Comparison of ENCODE assay signal across 15 cellular contexts in the genomic region with DNA sequence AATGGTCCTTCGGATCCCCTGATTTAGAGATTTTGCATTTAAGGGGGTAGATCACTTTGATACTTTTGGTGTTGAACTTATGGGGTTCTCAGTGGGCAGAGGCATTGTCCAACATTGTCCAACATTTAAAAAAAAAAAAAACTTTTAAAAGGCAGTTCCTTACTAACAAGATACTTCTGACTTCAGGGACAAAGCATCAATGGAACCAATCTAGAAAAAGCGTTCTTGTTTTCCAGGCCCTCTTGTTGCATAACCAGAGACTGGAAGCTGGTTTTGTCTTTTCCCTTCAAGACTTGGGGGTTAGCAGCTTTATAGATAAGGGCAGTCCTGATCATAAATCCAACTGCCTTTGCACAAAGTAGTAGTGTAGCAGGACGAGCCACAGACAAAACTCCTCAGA. TPM values are rescaled to one million over a fixed set of nuclear protein-coding genes. Genes with fewer than 3 reads are reported as not detected.
DNase-seq lines count a peak whose midpoint lies in the region; ATAC-seq, FAIRE-seq and TF ChIP-seq lines count a peak whose summit lies in the region.
"Had no signal": no experiment of that assay in that cellular context is flagged by ENCODE, and none has a peak within 500 bp of the region (broad histone marks: within the 10 kb centered on the region; RNA-seq: fewer than 3 reads in every experiment).

No MANE protein-coding gene starts in this region.

- peaks cover 9% of the 10 kb centered on the region for H3K9me3 Mint-ChIP-seq in type B pancreatic cell
- no peaks in the 10 kb centered on the region for H3K9me3 Mint-ChIP-seq in glutamatergic neuron (ENCODE audit: unreplicated experiment)

- H3K9me3 ChIP-seq in OCI-LY3 (ENCODE audit: insufficient read depth, low read length): peaks cover 8% of the 10 kb centered on the region; the same call in 1 of the 2 replicates
- H3K9me3 ChIP-seq in K562 (replicated peaks; ENCODE audit: control insufficient read depth, insufficient read depth, low read depth, low read length): peaks cover 3% of the 10 kb centered on the region; the same call in 1 of the 2 replicates
- no peaks in the 10 kb centered on the region for H3K9me3 ChIP-seq in T-helper 17 cell (ENCODE audit: control insufficient read depth, low read length, poor library complexity, severe bottlenecking)
- H3K9me3 ChIP-seq: HAP-1 had no signal

- TF ChIP-seq CTCF in OCI-LY3 (IDR thresholded peaks at IDR 0.05; ENCODE audit: low read depth, low read length): no peak
- no peak for TF ChIP-seq CTCF in K562 (IDR thresholded peaks at IDR 0.05 in 2 of 3, conservative IDR thresholded peaks at IDR 0.05 in 1 of 3; ENCODE audit: insufficient read depth in 2 of 3, low read depth in 1 of 3, low read length in 3 of 3)
- TF ChIP-seq CTCF in type B pancreatic cell (conservative IDR thresholded peaks at IDR 0.05): no peak
- TF ChIP-seq CTCF in glutamatergic neuron (IDR thresholded peaks at IDR 0.05; ENCODE audit: partially characterized antibody, unreplicated experiment): no peak

- TF ChIP-seq POLR2A in K562 (conservative IDR thresholded peaks at IDR 0.05): no peak

- intact Hi-C loops in K562 (cut with micrococcal nuclease): no loop called here

- peak; percentile 35 for FAIRE-seq in K562 (lab: Jason Lieb, UNC)

- H4K20me1 ChIP-seq in OCI-LY3 (ENCODE audit: insufficient read depth, low read length): no peaks in the 10 kb centered on the region
- no peaks in the 10 kb centered on the region for H4K20me1 ChIP-seq in K562 (replicated peaks; ENCODE audit: control insufficient read depth, insufficient read depth, low read length)

- H3K36me3 ChIP-seq in OCI-LY3 (replicated peaks; ENCODE audit: low read depth, low read length) (peaks cover 13% of the 10 kb centered on the region), K562 (ENCODE audit: control insufficient read depth, insufficient read depth, low read length) (no peaks in the 10 kb centered on the region; the same call in 2 of the 3 replicates)
- H3K36me3 ChIP-seq: HAP-1 had no signal

- peaks cover 20% of the 10 kb centered on the region for H3K36me3 Mint-ChIP-seq in type B pancreatic cell
- H3K36me3 Mint-ChIP-seq in T-helper 17 cell (ENCODE audit: low read depth): peaks cover 7% of the 10 kb centered on the region
- H3K36me3 Mint-ChIP-seq in glutamatergic neuron (ENCODE audit: unreplicated experiment): peaks cover 6% of the 10 kb centered on the region

- H3K9ac ChIP-seq in OCI-LY3 (ENCODE audit: low read length): no peak overlapping the region
- H3K9ac ChIP-seq in K562 (ENCODE audit: insufficient read depth in 1 of 2, low read depth in 2 of 2, low read length in 2 of 2): no peak overlapping the region
- H3K9ac ChIP-seq: BLaER1 treated with 17β-estradiol and CSF1 and Interleukin-3, amounts not matched to agents 10 nM and 100 nM had no signal

- H3K27ac ChIP-seq in OCI-LY3 (ENCODE audit: low read length): peak overlapping the region; percentile 71; the same call in 1 of the 2 replicates
- no peak overlapping the region for H3K27ac ChIP-seq in K562 (ENCODE audit: extremely low read depth, low read depth, low read length)
- H3K27ac ChIP-seq: BLaER1 treated with 17β-estradiol and CSF1 and Interleukin-3, amounts not matched to agents 10 nM and 100 nM; HL-60 had no signal

- H3K27me3 Mint-ChIP-seq in type B pancreatic cell (no peaks in the 10 kb centered on the region), T-helper 17 cell (no peaks in the 10 kb centered on the region), glutamatergic neuron (ENCODE audit: unreplicated experiment) (no peaks in the 10 kb centered on the region)
- H3K27me3 Mint-ChIP-seq: CD4-positive, CD25-positive, alpha-beta regulatory T cell had no signal

- H3K4me1 Mint-ChIP-seq in type B pancreatic cell (ENCODE audit: unreplicated experiment) (peaks cover 18% of the 10 kb centered on the region), T-helper 17 cell (peaks cover 13% of the 10 kb centered on the region), glutamatergic neuron (ENCODE audit: low read depth, unreplicated experiment) (no peaks in the 10 kb centered on the region)

- H3K4me1 ChIP-seq in OCI-LY3 (ENCODE audit: low read length) (peaks cover 43% of the 10 kb centered on the region), K562 (replicated peaks in 1 of 2; ENCODE audit: control insufficient read depth in 2 of 2, insufficient read depth in 2 of 2, low read length in 2 of 2) (peaks cover 0 to 16% of the 10 kb centered on the region in 2 experiments; a peak in 3 of 5 replicates)
- H3K4me1 ChIP-seq: BLaER1 treated with 17β-estradiol and CSF1 and Interleukin-3, amounts not matched to agents 10 nM and 100 nM had no signal

- H3K4me3 Mint-ChIP-seq in type B pancreatic cell (no peak overlapping the region), T-helper 17 cell (no peak overlapping the region), glutamatergic neuron (ENCODE audit: unreplicated experiment) (no peak overlapping the region)
- H3K4me3 Mint-ChIP-seq: CD4-positive, CD25-positive, alpha-beta regulatory T cell had no signal

- H3K27me3 ChIP-seq in OCI-LY3 (ENCODE audit: low read depth, low read length) (no peaks in the 10 kb centered on the region), K562 (ENCODE audit: control insufficient read depth in 2 of 2, insufficient read depth in 2 of 2, low read length in 2 of 2) (no peaks in the 10 kb centered on the region)
- H3K27me3 ChIP-seq: BLaER1 treated with 17β-estradiol and CSF1 and Interleukin-3, amounts not matched to agents 10 nM and 100 nM had no signal

- TF ChIP-seq RAD21 in K562 (CRISPR knock-in tag; conservative IDR thresholded peaks at IDR 0.05 in 1 of 2, IDR thresholded peaks at IDR 0.05 in 1 of 2): no peak

- H3K4me2 ChIP-seq in OCI-LY3 (ENCODE audit: low read length) (peak overlapping the region; percentile 61; the same call in 1 of the 2 replicates), K562 (ENCODE audit: insufficient read depth, low read length) (peak overlapping the region; percentile 22)
- H3K4me2 ChIP-seq: BLaER1 treated with 17β-estradiol and CSF1 and Interleukin-3, amounts not matched to agents 10 nM and 100 nM had no signal

- no peak for ATAC-seq in K562
- ATAC-seq in T-helper 17 cell: no peak

- no peaks in the 10 kb centered on the region for H3K9me1 ChIP-seq in K562 (ENCODE audit: control insufficient read depth, insufficient read depth, low read length)

- DNase-seq in K562 (ENCODE audit: extremely low read depth in 1 of 4, low spot score in 3 of 4) (no peak), pons (ENCODE audit: low spot score) (peak; percentile 52), type B pancreatic cell (ENCODE audit: extremely low spot score, unreplicated experiment) (no peak), activated gamma-delta T cell treated with Interleukin-2 at 50 U/mL for 16 hours (no peak), T-helper 17 cell (no peak), glutamatergic neuron (no peak)
- DNase-seq: ACHN; Calu3; CD4-positive, CD25-positive, alpha-beta regulatory T cell; DMS 273 treated with DMSO at 0.1 percent for 48 hours; GOT3 had no signal

- 46% methylated on average over 3 of the region's 3 CpGs for WGBS in K562 (ENCODE audit: insufficient coverage, low coverage, missing lambda C conversion rate)

- POLR2A ChIA-PET in K562 (lab: Yijun Ruan, JAX): interaction anchor here (0.6 to 1.2 kb wide), 4 partner anchors 9 to 120 kb away, joined by 4 read pairs; no protein-coding TSS in a partner anchor

- BruUV-seq in K562 (replicated peaks; lab: Mats Ljungman, UMichigan): no TSS peak

- in situ Hi-C loops in K562 (cut with MboI): no loop called here

- peak overlapping the region; percentile 52 for H3K27ac Mint-ChIP-seq in type B pancreatic cell
- no peak overlapping the region for H3K27ac Mint-ChIP-seq in T-helper 17 cell
- H3K27ac Mint-ChIP-seq in glutamatergic neuron (ENCODE audit: unreplicated experiment): no peak overlapping the region
- H3K27ac Mint-ChIP-seq: CD4-positive, CD25-positive, alpha-beta regulatory T cell had no signal

- H3K4me3 ChIP-seq in OCI-LY3 (ENCODE audit: low read length): no peak overlapping the region
- H3K4me3 ChIP-seq in K562: no peak overlapping the region
- H3K4me3 ChIP-seq: BLaER1 treated with 17β-estradiol and CSF1 and Interleukin-3, amounts not matched to agents 10 nM and 100 nM; HAP-1 had no signal

- H3K79me2 ChIP-seq in OCI-LY3 (ENCODE audit: low read length) (peaks cover 7% of the 10 kb centered on the region; the same call in 1 of the 2 replicates), K562 (ENCODE audit: control insufficient read depth, insufficient read depth, low read length) (no peaks in the 10 kb centered on the region)

- CTCF ChIA-PET in K562 (lab: Yijun Ruan, JAX; ENCODE audit: low intra/inter-chr PET ratio): no interaction called here

- H2AFZ ChIP-seq in OCI-LY3 (ENCODE audit: low read depth, low read length): no peak overlapping the region
- no peak overlapping the region for H2AFZ ChIP-seq in K562 (ENCODE audit: low read depth, low read length)

- TF ChIP-seq EP300 in K562 (IDR thresholded peaks at IDR 0.05; ENCODE audit: low read length): no peak

TF ChIP-seq in K562, 482 proteins besides CTCF, POLR2A, EP300 and RAD21 (continues in another document):
- no peak for TF ChIP-seq MXI1 (IDR thresholded peaks at IDR 0.05; ENCODE audit: low read depth, low read length)

RNA-seq across cellular contexts. Expression of gene ACER3, which starts 40.4 kb away (rescaled TPM):
- total RNA-seq in K562 (2011; cell fraction: chromatin; rRNA removed; ENCODE audit: low replicate concordance): 28.7 and 32.1 TPM in 2 replicates
- total RNA-seq in K562 (2011; cell fraction: nucleolus; rRNA removed): 16.7 and 18.3 TPM in 2 replicates
- total RNA-seq in K562 (2011; cell fraction: nucleoplasm; rRNA removed): 17.2 and 24.5 TPM in 2 replicates
- total RNA-seq in K562 (2014; rRNA removed) (5.6 and 7.5 TPM in 2 replicates), K562 (2014; rRNA removed; fragmentation: Illumina TruSeq; extraction: Trizol) (9.5 and 13.3 TPM in 2 replicates), K562 (2015; rRNA removed; fragmentation: Illumina TruSeq; extraction: Trizol) (8.6 and 10.3 TPM in 2 replicates), K562 (2021) (10.5 and 13.1 TPM in 2 replicates), type B pancreatic cell (ENCODE audit: low replicate concordance) (25.7 and 39.3 TPM in 2 replicates), T-helper 17 cell (10 to 100 TPM in 1 of 2 donors, 1 to 10 TPM in 1; 7.6 to 10.2 TPM), glutamatergic neuron (ENCODE audit: unreplicated experiment) (25.7 TPM)
- polyA plus RNA-seq in K562 (2011; rRNA removed) (18.7 and 23.8 TPM in 2 replicates), K562 (2014; fragmentation: Illumina TruSeq; extraction: Trizol) (8.2 and 11.3 TPM in 2 replicates), K562 (2014; fragmentation: Nextera tagmentation; extraction: Ambion mirVana) (1 to 10 TPM; 2.0 to 3.0 TPM), K562 (2014; rRNA removed) (6.1 and 6.2 TPM in 2 replicates)
- 6.5 and 9.3 TPM in 2 replicates for polyA plus RNA-seq in K562 (2011; cell fraction: cytosol; rRNA removed)
- polyA plus RNA-seq in K562 (2011; cell fraction: nucleus; rRNA removed): 11.8 and 12.2 TPM in 2 replicates
- polyA plus RNA-seq in K562 (2012): 6.9 and 7.1 TPM in 2 replicates
- polyA minus RNA-seq in K562 (2011; rRNA and poly(A)+ RNA removed): 21.6 and 23.6 TPM in 2 replicates
- polyA minus RNA-seq in K562 (2011; cell fraction: cytosol; rRNA and poly(A)+ RNA removed): 5.0 and 5.7 TPM in 2 replicates
- 14.5 and 14.7 TPM in 2 replicates for polyA minus RNA-seq in K562 (2011; cell fraction: nucleus; rRNA and poly(A)+ RNA removed)
